3 cellular contexts compared by ENCODE assay signal in the genomic region with DNA sequence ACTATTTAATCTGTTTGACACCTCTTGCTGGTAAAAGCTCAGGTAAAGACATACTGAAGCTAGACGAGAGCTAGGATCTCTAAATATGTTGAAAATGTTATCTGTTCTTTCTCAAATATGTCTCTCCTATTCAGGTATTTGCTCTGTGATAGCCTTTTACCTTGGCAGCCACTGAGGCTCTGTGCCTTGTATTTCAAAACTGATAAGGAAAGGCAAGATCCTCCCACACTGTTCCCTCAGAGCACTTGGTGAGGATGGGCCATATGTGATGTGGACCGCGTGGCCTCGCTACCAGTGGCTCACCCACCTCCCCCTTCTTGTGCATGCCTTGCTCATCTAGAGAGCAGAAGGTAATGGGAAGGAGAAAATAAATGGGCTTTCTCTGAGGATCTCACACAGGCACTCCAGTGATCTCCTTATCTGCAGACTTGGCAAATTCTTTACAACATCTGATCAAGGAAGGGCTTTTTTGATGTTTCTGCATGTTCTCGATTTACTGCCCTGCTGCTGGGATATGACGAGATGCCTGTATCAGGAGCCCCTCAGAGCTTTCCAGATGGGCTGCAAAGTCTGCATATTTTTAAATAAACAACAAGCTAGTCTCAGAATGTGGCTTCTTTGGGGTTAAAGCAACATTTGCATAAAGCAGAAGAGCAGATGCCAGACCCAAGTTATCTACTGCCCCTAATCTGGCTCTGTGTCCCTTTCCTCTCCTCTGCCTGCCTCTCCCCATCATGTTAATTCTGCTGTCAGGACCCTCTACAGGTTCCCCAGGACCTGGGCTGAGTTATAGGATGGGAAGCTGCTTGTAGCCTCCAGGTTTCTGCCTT.
TF ChIP-seq lines count a peak whose summit lies in the region.

No MANE protein-coding gene starts in this region.

TF ChIP-seq in HepG2, 621 proteins besides CTCF, POLR2A, EP300 and RAD21:
- TF ChIP-seq REL (CRISPR knock-in tag; conservative IDR thresholded peaks at IDR 0.05) (no peak), MAFK (conservative IDR thresholded peaks at IDR 0.05 in 1 of 2, IDR thresholded peaks at IDR 0.05 in 1 of 2; ENCODE audit: low read length in 2 of 2) (peak; percentile 30 to 59)

TF ChIP-seq in IMR-90, 13 proteins besides CTCF, POLR2A, EP300 and RAD21:
- no peak for TF ChIP-seq BHLHE40 (IDR thresholded peaks at IDR 0.05; ENCODE audit: low read depth, low read length)
- no peak for TF ChIP-seq CEBPB (IDR thresholded peaks at IDR 0.05; ENCODE audit: low read depth, low read length)
- no peak for TF ChIP-seq USF2 (IDR thresholded peaks at IDR 0.05; ENCODE audit: low read depth, low read length)
- TF ChIP-seq RFX5 (IDR thresholded peaks at IDR 0.05; ENCODE audit: low read depth, low read length) = no peak
- no peak for TF ChIP-seq MAFK (IDR thresholded peaks at IDR 0.05; ENCODE audit: low read depth, low read length)
- no peak for TF ChIP-seq ELK1 (IDR thresholded peaks at IDR 0.05; ENCODE audit: borderline replicate concordance, low read depth, low read length)
- TF ChIP-seq CHD1 (IDR thresholded peaks at IDR 0.05; ENCODE audit: low read depth, low read length) = no peak
- TF ChIP-seq MAZ (IDR thresholded peaks at IDR 0.05; ENCODE audit: borderline replicate concordance, low read depth, low read length) = no peak
- TF ChIP-seq NFE2L2 (IDR thresholded peaks at IDR 0.05; ENCODE audit: low read depth, low read length) = no peak
- no peak for TF ChIP-seq MXI1 (IDR thresholded peaks at IDR 0.05; ENCODE audit: borderline replicate concordance, low read depth, low read length)
- no peak for TF ChIP-seq SMC3 (IDR thresholded peaks at IDR 0.05; ENCODE audit: low read depth, low read length)
- TF ChIP-seq FOS (IDR thresholded peaks at IDR 0.05; ENCODE audit: low read depth, low read length) = no peak

TF ChIP-seq in K562, 482 proteins besides CTCF, POLR2A, EP300 and RAD21 (continues in another document):
- TF ChIP-seq TFE3 (CRISPR knock-in tag; IDR thresholded peaks at IDR 0.05) (no peak), ZNF197 (CRISPR knock-in tag; IDR thresholded peaks at IDR 0.05; ENCODE audit: low read depth) (no peak), PHB2 (IDR thresholded peaks at IDR 0.05; ENCODE audit: low read depth) (no peak), ZEB2 (IDR thresholded peaks at IDR 0.05) (0 out of 2 replicates have a peak, but pooled peaks have one; percentile 42), CXXC5 (CRISPR knock-in tag; IDR thresholded peaks at IDR 0.05) (no peak), TSHZ1 (CRISPR knock-in tag; IDR thresholded peaks at IDR 0.05) (no peak), ASH1L (IDR thresholded peaks at IDR 0.05; ENCODE audit: borderline replicate concordance, low read depth, partially characterized antibody) (no peak), ZNF316 (IDR thresholded peaks at IDR 0.05) (peak; percentile 77), MYC (IDR thresholded peaks at IDR 0.05; ENCODE audit: low read depth, low read length) (peak; percentile 60), MYC (CRISPR knock-in tag; IDR thresholded peaks at IDR 0.05; ENCODE audit: borderline replicate concordance, low read depth) (no peak), NFXL1 (CRISPR knock-in tag; IDR thresholded peaks at IDR 0.05) (no peak), NCOA4 (IDR thresholded peaks at IDR 0.05; ENCODE audit: partially characterized antibody) (no peak), RAD51 (IDR thresholded peaks at IDR 0.05; ENCODE audit: borderline replicate concordance, low read depth) (no peak), TARDBP (IDR thresholded peaks at IDR 0.05) (no peak), ARID1B (IDR thresholded peaks at IDR 0.05) (peak; percentile 53), ZNF699 (CRISPR knock-in tag; IDR thresholded peaks at IDR 0.05; ENCODE audit: insufficient replicate concordance) (no peak), SP2 (IDR thresholded peaks at IDR 0.05; ENCODE audit: extremely low read depth, low read depth, low read length, poor library complexity, severe bottlenecking) (no peak), SMAD3 (CRISPR knock-in tag; conservative IDR thresholded peaks at IDR 0.05) (no peak), HNRNPK (IDR thresholded peaks at IDR 0.05; ENCODE audit: low read depth, low read length, poor library complexity, severe bottlenecking) (no peak), SMAD2 (IDR thresholded peaks at IDR 0.05; ENCODE audit: low read depth, low read length) (no peak), MTA3 (IDR thresholded peaks at IDR 0.05; ENCODE audit: borderline replicate concordance) (no peak), ZNF184 (CRISPR knock-in tag; IDR thresholded peaks at IDR 0.05) (no peak), ZBTB9 (CRISPR knock-in tag; IDR thresholded peaks at IDR 0.05) (peak; percentile 98), POLR2AphosphoS5 (IDR thresholded peaks at IDR 0.05; ENCODE audit: control insufficient read depth, insufficient read depth, low read depth, low read length) (no peak), POLR3G (IDR thresholded peaks at IDR 0.05; ENCODE audit: extremely low read depth, insufficient read length, insufficient replicate concordance) (no peak), TRIM25 (IDR thresholded peaks at IDR 0.05; ENCODE audit: borderline replicate concordance) (no peak), RFX1 (IDR thresholded peaks at IDR 0.05) (no peak), MECOM (CRISPR knock-in tag; IDR thresholded peaks at IDR 0.05) (no peak), NR4A1 (CRISPR knock-in tag; IDR thresholded peaks at IDR 0.05) (no peak), NR4A1 (tag; IDR thresholded peaks at IDR 0.05) (no peak), NR3C1 (CRISPR knock-in tag; IDR thresholded peaks at IDR 0.05) (no peak), ETS2 (tag; IDR thresholded peaks at IDR 0.05; ENCODE audit: borderline replicate concordance, poor library complexity, severe bottlenecking) (no peak), ZNF79 (CRISPR knock-in tag; IDR thresholded peaks at IDR 0.05; ENCODE audit: low read depth) (no peak), RCOR1 (IDR thresholded peaks at IDR 0.05; ENCODE audit: borderline replicate concordance in 1 of 2, low read depth in 2 of 2, low read length in 2 of 2) (peak in 1 of 2 experiments; percentile 54; a peak in 1 of 4 replicates), BACH1 (tag; IDR thresholded peaks at IDR 0.05) (no peak), DPF2 (IDR thresholded peaks at IDR 0.05) (peak; percentile 43; the same call in 1 of the 2 replicates), TCF7 (IDR thresholded peaks at IDR 0.05; ENCODE audit: borderline replicate concordance) (no peak), TAL1 (IDR thresholded peaks at IDR 0.05) (no peak), RBBP5 (IDR thresholded peaks at IDR 0.05; ENCODE audit: borderline replicate concordance, insufficient read depth, low read length, poor library complexity, severe bottlenecking) (peak; percentile 32), KLF10 (CRISPR knock-in tag; IDR thresholded peaks at IDR 0.05) (no peak), HOMEZ (CRISPR knock-in tag; IDR thresholded peaks at IDR 0.05) (no peak), ZNF431 (CRISPR knock-in tag; IDR thresholded peaks at IDR 0.05) (no peak)
- TF ChIP-seq, protein P1, sequence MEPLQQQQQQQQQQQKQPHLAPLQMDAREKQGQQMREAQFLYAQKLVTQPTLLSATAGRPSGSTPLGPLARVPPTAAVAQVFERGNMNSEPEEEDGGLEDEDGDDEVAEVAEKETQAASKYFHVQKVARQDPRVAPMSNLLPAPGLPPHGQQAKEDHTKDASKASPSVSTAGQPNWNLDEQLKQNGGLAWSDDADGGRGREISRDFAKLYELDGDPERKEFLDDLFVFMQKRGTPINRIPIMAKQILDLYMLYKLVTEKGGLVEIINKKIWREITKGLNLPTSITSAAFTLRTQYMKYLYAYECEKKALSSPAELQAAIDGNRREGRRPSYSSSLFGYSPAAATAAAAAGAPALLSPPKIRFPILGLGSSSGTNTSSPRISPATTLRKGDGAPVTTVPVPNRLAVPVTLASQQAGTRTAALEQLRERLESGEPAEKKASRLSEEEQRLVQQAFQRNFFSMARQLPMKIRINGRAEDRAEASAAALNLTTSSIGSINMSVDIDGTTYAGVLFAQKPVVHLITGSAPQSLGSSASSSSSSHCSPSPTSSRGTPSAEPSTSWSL (CRISPR knock-in tag; IDR thresholded peaks at IDR 0.05; ENCODE audit: borderline replicate concordance) = no peak
- TF ChIP-seq, protein P2, sequence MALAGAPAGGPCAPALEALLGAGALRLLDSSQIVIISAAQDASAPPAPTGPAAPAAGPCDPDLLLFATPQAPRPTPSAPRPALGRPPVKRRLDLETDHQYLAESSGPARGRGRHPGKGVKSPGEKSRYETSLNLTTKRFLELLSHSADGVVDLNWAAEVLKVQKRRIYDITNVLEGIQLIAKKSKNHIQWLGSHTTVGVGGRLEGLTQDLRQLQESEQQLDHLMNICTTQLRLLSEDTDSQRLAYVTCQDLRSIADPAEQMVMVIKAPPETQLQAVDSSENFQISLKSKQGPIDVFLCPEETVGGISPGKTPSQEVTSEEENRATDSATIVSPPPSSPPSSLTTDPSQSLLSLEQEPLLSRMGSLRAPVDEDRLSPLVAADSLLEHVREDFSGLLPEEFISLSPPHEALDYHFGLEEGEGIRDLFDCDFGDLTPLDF (CRISPR knock-in tag; IDR thresholded peaks at IDR 0.05) = no peak
